In the genomic region with DNA sequence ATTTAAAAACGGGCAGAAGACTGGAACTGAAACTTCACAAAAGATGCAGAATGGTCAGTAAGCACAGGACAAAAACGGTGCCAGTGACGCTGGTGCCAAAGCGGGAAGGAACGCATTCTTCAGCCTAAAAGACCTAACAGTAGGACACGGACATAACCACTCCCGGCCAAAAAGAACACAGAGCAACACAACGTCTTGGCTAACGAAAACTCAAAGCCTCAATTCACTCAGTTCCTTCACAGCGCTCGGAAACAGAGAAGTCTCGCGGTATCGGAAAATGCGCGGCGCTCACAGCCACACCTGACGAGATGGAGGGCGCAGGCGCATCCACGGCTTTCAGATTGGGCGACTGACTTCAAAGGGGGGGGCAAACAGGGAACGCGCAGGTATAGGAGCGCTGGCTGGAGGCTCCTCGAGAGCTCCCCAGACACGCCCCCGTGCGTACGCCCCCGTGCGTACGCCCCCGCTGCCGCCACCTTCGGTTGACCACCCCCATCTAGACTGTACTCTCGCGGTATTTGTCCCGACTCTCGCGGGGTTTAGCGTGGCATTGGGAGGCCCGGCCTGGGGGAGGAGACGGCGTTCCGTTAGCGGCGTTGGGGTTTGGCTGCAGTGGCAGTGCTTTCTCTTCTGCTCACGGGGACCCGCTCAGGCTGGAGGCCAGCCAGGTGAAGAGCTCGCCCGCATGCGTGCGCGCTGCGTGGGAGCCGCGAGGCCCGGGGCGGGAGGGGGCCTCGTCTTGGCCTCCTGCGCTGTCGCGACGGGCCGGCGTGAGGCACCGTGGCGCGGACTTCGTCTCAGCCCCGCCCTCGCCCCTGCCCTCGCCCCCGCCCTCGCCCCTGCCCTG, we compare ENCODE assay signal across 8 cellular contexts. TPM values are rescaled to one million over a fixed set of nuclear protein-coding genes. Genes with fewer than 3 reads are reported as not detected.
DNase-seq lines count a peak whose midpoint lies in the region; TF ChIP-seq lines count a peak whose summit lies in the region.

Gene NKTR, plus strand, starts transcription at position 576 of the 847 bp plus-strand sequence. CDS start 321 bp downstream, outside the sequence.

- no peak for TF ChIP-seq CTCF in GM20000 (IDR thresholded peaks at IDR 0.05; ENCODE audit: extremely low read depth, missing control alignments)

- peak within 1 kb of the TSS; percentile 88 for H3K27ac ChIP-seq in effector memory CD4-positive, alpha-beta T cell (ENCODE audit: insufficient read depth, low read length, poor library complexity, severe bottlenecking)

- CTCF ChIA-PET in activated CD8-positive, alpha-beta memory T cell treated with anti-CD3 and anti-CD28 coated beads for 36 hours (lab: Charles Lee): interaction anchor here (1.5 to 2.7 kb wide), 4 partner anchors 11 to 36 kb away, joined by 4 to 7 read pairs (median 5); no protein-coding TSS in a partner anchor

- H3K27me3 ChIP-seq in effector memory CD4-positive, alpha-beta T cell (replicated peaks; ENCODE audit: control insufficient read depth, insufficient read depth, low read length, poor library complexity, severe bottlenecking): no peaks in the 10 kb centered on the region

- H3K4me3 ChIP-seq in effector memory CD4-positive, alpha-beta T cell (ENCODE audit: insufficient read depth, low read depth, low read length, poor library complexity, severe bottlenecking): peak within 1 kb of the TSS; percentile 88

- DNase-seq in CMK (ENCODE audit: low read depth): peak; percentile 96
- peak; percentile 92 for DNase-seq in GM20000 (ENCODE audit: low spot score)
- DNase-seq in HT-29 (ENCODE audit: low spot score): peak; percentile 97
- DNase-seq in NOMO-1 (lab: John Stamatoyannopoulos, UW; ENCODE audit: unreplicated experiment in 2 of 2): peak; percentile 98
- DNase-seq in effector memory CD4-positive, alpha-beta T cell: peak; percentile 98 to 100 (median 99)
- DNase-seq in lung microvascular endothelial cell (ENCODE audit: low read depth in 2 of 2): peak; percentile 98 to 99
- peak; percentile 98 to 100 (median 99) for DNase-seq in stimulated activated CD4-positive, alpha-beta T cell treated with anti-CD3 and anti-CD28 coated beads, TNF-alpha, amount 100 ng/mL, for 48 hours (ENCODE audit: low read depth in 3 of 3)

- peaks cover 10% of the 10 kb centered on the region for H3K4me1 ChIP-seq in effector memory CD4-positive, alpha-beta T cell (ENCODE audit: control insufficient read depth, insufficient read depth, low read length, poor library complexity, severe bottlenecking)

- no peaks in the 10 kb centered on the region for H3K36me3 ChIP-seq in effector memory CD4-positive, alpha-beta T cell (ENCODE audit: control insufficient read depth, insufficient read depth, low read length)

- no peaks in the 10 kb centered on the region for H3K9me3 ChIP-seq in effector memory CD4-positive, alpha-beta T cell (ENCODE audit: control insufficient read depth, low read length)

- POLR2A ChIA-PET in activated CD8-positive, alpha-beta memory T cell treated with anti-CD3 and anti-CD28 coated beads for 36 hours (lab: Charles Lee): interaction anchor here (0.6 to 3.3 kb wide), 4 partner anchors 9 to 147 kb away, joined by 3 to 23 read pairs (median 7); partner anchors contain the start of genes SEC22C and SS18L2

RNA-seq across cellular contexts. Expression of gene NKTR, which starts in this region (rescaled TPM):
- total RNA-seq in HT-29 (2014; rRNA removed; shearing (Covaris generic)): 20.0 and 21.8 TPM in 2 replicates
- total RNA-seq in activated CD8-positive, alpha-beta memory T cell treated with anti-CD3 and anti-CD28 coated beads for 36 hours: 10 to 100 TPM; 46.8 to 51.4 TPM
- total RNA-seq in lung microvascular endothelial cell: 27.0 and 46.0 TPM in 2 replicates

Comparison
In these comparisons a context has a peak if more than half of its experiments do, and no peak if none do; other contexts are left out.
1. Peak in every context shown above with its lines: DNase-seq, H3K4me3 ChIP-seq and H3K27ac ChIP-seq.